ENCODE assay signal across 9 cellular contexts in the genomic region with DNA sequence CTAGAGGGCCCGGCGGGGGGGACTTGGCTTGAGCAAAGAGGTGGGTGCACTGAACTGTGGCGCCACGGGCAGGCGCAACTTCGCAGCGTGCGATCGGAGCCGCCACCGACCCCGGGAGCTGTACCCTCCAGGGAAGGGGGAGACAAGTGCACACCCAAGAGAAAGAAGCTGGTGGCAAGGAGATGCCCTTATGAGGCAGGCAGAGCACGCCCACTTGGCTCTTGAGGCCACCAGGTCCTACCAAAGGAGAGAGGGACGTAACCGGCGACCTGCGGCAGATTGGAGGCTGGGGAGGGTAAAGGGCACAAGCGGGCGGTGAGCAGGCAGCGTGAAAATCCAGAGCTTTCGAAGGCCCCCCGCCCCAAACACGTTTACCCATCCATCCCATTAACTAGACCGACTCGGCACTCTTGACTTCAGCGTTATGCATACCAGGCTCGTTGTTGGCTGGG. TPM values are rescaled to one million over a fixed set of nuclear protein-coding genes. Genes with fewer than 3 reads are reported as not detected.
DNase-seq lines count a peak whose midpoint lies in the region; ATAC-seq and TF ChIP-seq lines count a peak whose summit lies in the region.
"Had no signal": no experiment of that assay in that cellular context is flagged by ENCODE, and none has a peak within 500 bp of the region (broad histone marks: within the 10 kb centered on the region; RNA-seq: fewer than 3 reads in every experiment).

No MANE protein-coding gene starts in this region.

- H3K36me3 Mint-ChIP-seq in GM23338 (ENCODE audit: low read depth) (no peaks in the 10 kb centered on the region), glutamatergic neuron (ENCODE audit: unreplicated experiment) (no peaks in the 10 kb centered on the region), type B pancreatic cell (peaks cover 5% of the 10 kb centered on the region)

- DNase-seq in AG10803 (ENCODE audit: low read depth), result no peak
- peak; percentile 70 for DNase-seq in GM23338 (ENCODE audit: low spot score)
- peak; percentile 28 for DNase-seq in glutamatergic neuron
- no peak for DNase-seq in type B pancreatic cell (ENCODE audit: extremely low spot score, unreplicated experiment)
- no peak for DNase-seq in A172 (ENCODE audit: low spot score)

- no peak for ATAC-seq in GM23338
- ATAC-seq in HG02884 (IDR thresholded peaks at IDR 0.05; ENCODE audit: unreplicated experiment), result no peak
- ATAC-seq in esophagus mucosa, result no peak

- H3K4me2 ChIP-seq in GM23338, result peak overlapping the region; percentile 93

- H3K9me3 Mint-ChIP-seq in GM23338 (no peaks in the 10 kb centered on the region), glutamatergic neuron (ENCODE audit: unreplicated experiment) (peaks cover 13% of the 10 kb centered on the region), type B pancreatic cell (no peaks in the 10 kb centered on the region)

- no peak overlapping the region for H3K27ac Mint-ChIP-seq in GM23338
- no peak overlapping the region for H3K27ac Mint-ChIP-seq in glutamatergic neuron (ENCODE audit: unreplicated experiment)
- H3K27ac Mint-ChIP-seq in type B pancreatic cell, result peak overlapping the region; percentile 75

- peaks cover 51% of the 10 kb centered on the region for H3K4me1 ChIP-seq in GM23338 (ENCODE audit: insufficient read depth)

- H3K9me2 ChIP-seq in GM23338 (ENCODE audit: insufficient read depth), result no peaks in the 10 kb centered on the region

- peak overlapping the region; percentile 89 for H2AFZ ChIP-seq in GM23338

- H3K4me3 Mint-ChIP-seq in GM23338, result peak overlapping the region; percentile 74
- H3K4me3 Mint-ChIP-seq in glutamatergic neuron (ENCODE audit: unreplicated experiment), result peak overlapping the region; percentile 92
- H3K4me3 Mint-ChIP-seq in type B pancreatic cell, result peak overlapping the region; percentile 88

- peaks cover 98% of the 10 kb centered on the region for H3K27me3 ChIP-seq in GM23338 (ENCODE audit: insufficient read depth)

- H4K20me1 ChIP-seq in GM23338 (replicated peaks; ENCODE audit: insufficient read depth), result peaks cover 16% of the 10 kb centered on the region; the same call in 1 of the 2 replicates

- H3K36me3 ChIP-seq in GM23338 (ENCODE audit: insufficient read depth), result no peaks in the 10 kb centered on the region

- H3K4me1 Mint-ChIP-seq in GM23338, result peaks cover 38% of the 10 kb centered on the region
- H3K4me1 Mint-ChIP-seq in glutamatergic neuron (ENCODE audit: low read depth, unreplicated experiment), result peaks cover 18% of the 10 kb centered on the region
- peaks cover 14% of the 10 kb centered on the region for H3K4me1 Mint-ChIP-seq in type B pancreatic cell (ENCODE audit: unreplicated experiment)

- no peak overlapping the region for H3K27ac ChIP-seq in GM23338 (ENCODE audit: low read depth)
- H3K27ac ChIP-seq in VCaP, result peak overlapping the region; percentile 72

- H3K4me3 ChIP-seq in AG10803 (ENCODE audit: low read length) (peak overlapping the region; percentile 84), GM23338 (peak overlapping the region; percentile 62)

- H3K79me2 ChIP-seq in GM23338 (replicated peaks; ENCODE audit: insufficient read depth), result no peaks in the 10 kb centered on the region

- TF ChIP-seq CTCF in AG10803 (conservative IDR thresholded peaks at IDR 0.05; ENCODE audit: low read length) (no peak; the same call in 1 of the 2 replicates), GM23338 (conservative IDR thresholded peaks at IDR 0.05; ENCODE audit: low read depth in 2 of 2) (no peak), VCaP (conservative IDR thresholded peaks at IDR 0.05) (no peak), glutamatergic neuron (IDR thresholded peaks at IDR 0.05; ENCODE audit: partially characterized antibody, unreplicated experiment) (no peak), type B pancreatic cell (conservative IDR thresholded peaks at IDR 0.05) (no peak)

- H3K27me3 Mint-ChIP-seq in GM23338 (ENCODE audit: insufficient read depth, low read depth, poor library complexity), result peaks cover 99% of the 10 kb centered on the region
- peaks cover 30% of the 10 kb centered on the region for H3K27me3 Mint-ChIP-seq in glutamatergic neuron (ENCODE audit: unreplicated experiment)
- H3K27me3 Mint-ChIP-seq in type B pancreatic cell, result peaks cover 85% of the 10 kb centered on the region

- H3F3A ChIP-seq in GM23338 (replicated peaks; ENCODE audit: low read depth), result peaks cover 34% of the 10 kb centered on the region

TF ChIP-seq in GM23338, 12 proteins besides CTCF, POLR2A, EP300 and RAD21:
- TF ChIP-seq EZH2phosphoT487 (IDR thresholded peaks at IDR 0.05; ENCODE audit: unreplicated experiment) (no peak), NANOG (IDR thresholded peaks at IDR 0.05; ENCODE audit: borderline replicate concordance) (no peak), ZNF114 (CRISPR knock-in tag; IDR thresholded peaks at IDR 0.05) (no peak), EZH2 (IDR thresholded peaks at IDR 0.05; ENCODE audit: low read depth, unreplicated experiment) (no peak), POLR2AphosphoS5 (IDR thresholded peaks at IDR 0.05; ENCODE audit: low read depth) (no peak), CREB1 (CRISPR knock-in tag; IDR thresholded peaks at IDR 0.05; ENCODE audit: low read depth) (no peak), ZNF331 (CRISPR knock-in tag; IDR thresholded peaks at IDR 0.05; ENCODE audit: low read depth) (no peak), STAT1 (IDR thresholded peaks at IDR 0.05; ENCODE audit: unreplicated experiment) (no peak)
- TF ChIP-seq, protein P1, sequence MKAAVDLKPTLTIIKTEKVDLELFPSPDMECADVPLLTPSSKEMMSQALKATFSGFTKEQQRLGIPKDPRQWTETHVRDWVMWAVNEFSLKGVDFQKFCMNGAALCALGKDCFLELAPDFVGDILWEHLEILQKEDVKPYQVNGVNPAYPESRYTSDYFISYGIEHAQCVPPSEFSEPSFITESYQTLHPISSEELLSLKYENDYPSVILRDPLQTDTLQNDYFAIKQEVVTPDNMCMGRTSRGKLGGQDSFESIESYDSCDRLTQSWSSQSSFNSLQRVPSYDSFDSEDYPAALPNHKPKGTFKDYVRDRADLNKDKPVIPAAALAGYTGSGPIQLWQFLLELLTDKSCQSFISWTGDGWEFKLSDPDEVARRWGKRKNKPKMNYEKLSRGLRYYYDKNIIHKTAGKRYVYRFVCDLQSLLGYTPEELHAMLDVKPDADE (IDR thresholded peaks at IDR 0.05), result no peak
- TF ChIP-seq, protein P2, sequence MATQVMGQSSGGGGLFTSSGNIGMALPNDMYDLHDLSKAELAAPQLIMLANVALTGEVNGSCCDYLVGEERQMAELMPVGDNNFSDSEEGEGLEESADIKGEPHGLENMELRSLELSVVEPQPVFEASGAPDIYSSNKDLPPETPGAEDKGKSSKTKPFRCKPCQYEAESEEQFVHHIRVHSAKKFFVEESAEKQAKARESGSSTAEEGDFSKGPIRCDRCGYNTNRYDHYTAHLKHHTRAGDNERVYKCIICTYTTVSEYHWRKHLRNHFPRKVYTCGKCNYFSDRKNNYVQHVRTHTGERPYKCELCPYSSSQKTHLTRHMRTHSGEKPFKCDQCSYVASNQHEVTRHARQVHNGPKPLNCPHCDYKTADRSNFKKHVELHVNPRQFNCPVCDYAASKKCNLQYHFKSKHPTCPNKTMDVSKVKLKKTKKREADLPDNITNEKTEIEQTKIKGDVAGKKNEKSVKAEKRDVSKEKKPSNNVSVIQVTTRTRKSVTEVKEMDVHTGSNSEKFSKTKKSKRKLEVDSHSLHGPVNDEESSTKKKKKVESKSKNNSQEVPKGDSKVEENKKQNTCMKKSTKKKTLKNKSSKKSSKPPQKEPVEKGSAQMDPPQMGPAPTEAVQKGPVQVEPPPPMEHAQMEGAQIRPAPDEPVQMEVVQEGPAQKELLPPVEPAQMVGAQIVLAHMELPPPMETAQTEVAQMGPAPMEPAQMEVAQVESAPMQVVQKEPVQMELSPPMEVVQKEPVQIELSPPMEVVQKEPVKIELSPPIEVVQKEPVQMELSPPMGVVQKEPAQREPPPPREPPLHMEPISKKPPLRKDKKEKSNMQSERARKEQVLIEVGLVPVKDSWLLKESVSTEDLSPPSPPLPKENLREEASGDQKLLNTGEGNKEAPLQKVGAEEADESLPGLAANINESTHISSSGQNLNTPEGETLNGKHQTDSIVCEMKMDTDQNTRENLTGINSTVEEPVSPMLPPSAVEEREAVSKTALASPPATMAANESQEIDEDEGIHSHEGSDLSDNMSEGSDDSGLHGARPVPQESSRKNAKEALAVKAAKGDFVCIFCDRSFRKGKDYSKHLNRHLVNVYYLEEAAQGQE (IDR thresholded peaks at IDR 0.05; ENCODE audit: unreplicated experiment), result no peak

RNA-seq across cellular contexts. Expression of gene DLX2, which starts 1.0 kb away (rescaled TPM):
- total RNA-seq in GM23338 (2014; rRNA removed; shearing (Covaris generic)), result 0.16 and 0.24 TPM in 2 replicates
- 0.08 and 0.19 TPM in 2 replicates for polyA plus RNA-seq in GM23338 (2016; fragmentation: Nextera tagmentation; extraction: Ambion mirVana)
- 1.4 TPM for total RNA-seq in glutamatergic neuron (ENCODE audit: unreplicated experiment)
- total RNA-seq in type B pancreatic cell (ENCODE audit: low replicate concordance), result 4.3 and 6.9 TPM in 2 replicates
- total RNA-seq in esophagus mucosa, result not detected
- 0.64 and 0.81 TPM in 2 replicates for total RNA-seq in A172 (2014; rRNA removed; shearing (Covaris generic))

RNA-seq across cellular contexts. Expression of gene DLX1, which starts 16.4 kb away (rescaled TPM):
- total RNA-seq in GM23338 (2014; rRNA removed; shearing (Covaris generic)), result not detected in 2 replicates
- polyA plus RNA-seq in GM23338 (2016; fragmentation: Nextera tagmentation; extraction: Ambion mirVana), result not detected in 2 replicates
- 0.61 TPM for total RNA-seq in glutamatergic neuron (ENCODE audit: unreplicated experiment)
- 0.59 and 10.0 TPM in 2 replicates for total RNA-seq in type B pancreatic cell (ENCODE audit: low replicate concordance)
- not detected for total RNA-seq in esophagus mucosa
- 3.9 and 5.3 TPM in 2 replicates for total RNA-seq in A172 (2014; rRNA removed; shearing (Covaris generic))
- total RNA-seq: lung microvascular endothelial cell had no signal

Comparison
In these comparisons a context has a peak if more than half of its experiments do, and no peak if none do; other contexts are left out.
1. DNase-seq: peak in GM23338 (single experiment) and glutamatergic neuron (single experiment); none in AG10803 (single experiment), type B pancreatic cell (single experiment) and A172 (single experiment).
2. Peak in every context shown above with its lines, with median percentiles within 50 percentile points of each other: H3K4me3 Mint-ChIP-seq.